In the genomic region with DNA sequence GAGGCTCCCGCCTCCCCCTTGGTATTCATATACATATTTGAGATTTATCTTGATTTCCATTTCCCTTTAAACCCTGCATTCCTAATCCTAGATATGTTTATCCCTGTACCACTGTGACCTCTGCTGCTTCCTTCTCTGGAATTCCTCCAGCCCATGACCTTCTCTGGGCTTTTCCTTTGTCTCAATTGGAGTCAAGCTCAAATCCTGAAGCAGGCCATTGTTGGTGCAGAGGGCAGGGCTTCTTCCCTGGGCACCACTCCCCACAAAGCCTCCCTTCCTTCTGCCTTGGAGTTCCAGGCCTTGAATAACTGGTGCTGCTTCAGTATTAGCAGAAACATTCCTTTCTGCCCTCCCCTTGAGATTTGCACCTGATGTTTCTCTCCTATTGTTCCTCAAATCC, we compare ENCODE assay signal across 22 cellular contexts.
"Had no signal": no experiment of that assay in that cellular context is flagged by ENCODE, and none has a peak within 500 bp of the region (broad histone marks: within the 10 kb centered on the region; RNA-seq: fewer than 3 reads in every experiment).

No MANE protein-coding gene starts in this region.

- H3K27ac Mint-ChIP-seq: activated CD4-positive, alpha-beta T cell treated with anti-CD3 and anti-CD28 coated beads, Interleukin-2, amount 10 ng/mL, durations not matched to agents 24 days and 14 days; activated CD8-positive, alpha-beta T cell treated with anti-CD3 and anti-CD28 coated beads, Interleukin-2, amount 10 ng/mL, durations not matched to agents 7 days and 5 days; activated naive CD4-positive, alpha-beta T cell treated with anti-CD3 and anti-CD28 coated beads for 36 hours; activated T-cell treated with anti-CD3 and anti-CD28 coated beads, Interleukin-2, amount 50 U/mL, for 24 hours; activated T-helper 2 cell treated with anti-CD3 and anti-CD28 coated beads, Interferon-gamma antibody, Interleukin-2, Interleukin-4, amounts not matched to agents 10 μg/mL and 5 μg/mL and 100 μg/mL, durations not matched to agents 14 hours and 24 hours and 36 hours; memory B cell; stimulated activated effector memory CD8-positive, alpha-beta T cell treated with anti-CD3 and anti-CD28 coated beads, Interleukin-12 subunit alpha, Interleukin-12 subunit beta, amount 100 ng/mL, for 72 hours had no signal

- H3K4me3 ChIP-seq: coronary artery, left lung, ovary, smooth muscle cell, testis, upper lobe of right lung had no signal

- H3K27me3 Mint-ChIP-seq: activated CD4-positive, alpha-beta T cell treated with anti-CD3 and anti-CD28 coated beads, Interleukin-2, amount 10 ng/mL, durations not matched to agents 24 days and 14 days; brain had no signal

- H3K36me3 ChIP-seq: left lung, ovary, upper lobe of right lung had no signal

- H3K9me3 Mint-ChIP-seq: activated CD4-positive, alpha-beta T cell treated with anti-CD3 and anti-CD28 coated beads, Interleukin-2, amount 10 ng/mL, durations not matched to agents 24 days and 14 days; activated T-cell treated with anti-CD3 and anti-CD28 coated beads, Interleukin-2, amount 50 U/mL, for 24 hours; activated T-helper 2 cell treated with anti-CD3 and anti-CD28 coated beads, Interferon-gamma antibody, Interleukin-2, Interleukin-4, amounts not matched to agents 10 μg/mL and 5 μg/mL and 100 μg/mL, durations not matched to agents 14 hours and 24 hours and 36 hours; brain; memory B cell had no signal

- DNase-seq: activated CD4-positive, alpha-beta T cell treated with anti-CD3 and anti-CD28 coated beads, Interleukin-2, amount 10 ng/mL, durations not matched to agents 24 days and 14 days; activated CD8-positive, alpha-beta T cell treated with anti-CD3 and anti-CD28 coated beads, Interleukin-2, amount 10 ng/mL, durations not matched to agents 7 days and 5 days; activated naive CD4-positive, alpha-beta T cell treated with anti-CD3 and anti-CD28 coated beads for 36 hours; activated T-cell treated with anti-CD3 and anti-CD28 coated beads, Interleukin-2, amount 50 U/mL, for 24 hours; anterior cingulate cortex; hypothalamus; kidney; left lung; naive thymus-derived CD4-positive, alpha-beta T cell; ovary; stimulated activated CD4-positive, alpha-beta T cell treated with anti-CD3 and anti-CD28 coated beads, Interleukin-4, amount 100 ng/mL, for 1 hour; T-helper 1 cell; T-helper 9 cell; testis; upper lobe of right lung had no signal

- H3K4me3 Mint-ChIP-seq: activated CD4-positive, alpha-beta T cell treated with anti-CD3 and anti-CD28 coated beads, Interleukin-2, amount 10 ng/mL, durations not matched to agents 24 days and 14 days; activated CD8-positive, alpha-beta T cell treated with anti-CD3 and anti-CD28 coated beads, Interleukin-2, amount 10 ng/mL, durations not matched to agents 7 days and 5 days; activated naive CD4-positive, alpha-beta T cell treated with anti-CD3 and anti-CD28 coated beads for 36 hours; activated T-cell treated with anti-CD3 and anti-CD28 coated beads, Interleukin-2, amount 50 U/mL, for 24 hours; brain; memory B cell; naive thymus-derived CD4-positive, alpha-beta T cell; stimulated activated effector memory CD8-positive, alpha-beta T cell treated with anti-CD3 and anti-CD28 coated beads, Interleukin-12 subunit alpha, Interleukin-12 subunit beta, amount 100 ng/mL, for 72 hours had no signal

- H3K4me1 Mint-ChIP-seq: activated CD4-positive, alpha-beta T cell treated with anti-CD3 and anti-CD28 coated beads, Interleukin-2, amount 10 ng/mL, durations not matched to agents 24 days and 14 days; memory B cell; naive thymus-derived CD4-positive, alpha-beta T cell; stimulated activated effector memory CD8-positive, alpha-beta T cell treated with anti-CD3 and anti-CD28 coated beads, Interleukin-12 subunit alpha, Interleukin-12 subunit beta, amount 100 ng/mL, for 72 hours had no signal

- ATAC-seq: activated CD8-positive, alpha-beta T cell treated with anti-CD3 and anti-CD28 coated beads, Interleukin-2, amount 10 ng/mL, durations not matched to agents 7 days and 5 days; left lung; naive thymus-derived CD4-positive, alpha-beta T cell; sciatic nerve; stimulated activated effector memory CD8-positive, alpha-beta T cell treated with anti-CD3 and anti-CD28 coated beads, Interleukin-12 subunit alpha, Interleukin-12 subunit beta, amount 100 ng/mL, for 72 hours; upper lobe of right lung had no signal

- H3K27me3 ChIP-seq: left lung, ovary, testis, upper lobe of right lung had no signal

- H3K9me3 ChIP-seq: left lung, ovary, testis, upper lobe of right lung had no signal

- H3K36me3 Mint-ChIP-seq: brain; memory B cell; naive thymus-derived CD4-positive, alpha-beta T cell; stimulated activated effector memory CD8-positive, alpha-beta T cell treated with anti-CD3 and anti-CD28 coated beads, Interleukin-12 subunit alpha, Interleukin-12 subunit beta, amount 100 ng/mL, for 72 hours had no signal

- H3K27ac ChIP-seq: coronary artery, left lung, ovary, testis, upper lobe of right lung had no signal

- H3K4me1 ChIP-seq: left lung, testis, upper lobe of right lung had no signal
